9 cellular contexts compared by ENCODE assay signal in genomic region chr9:128829477-128830251, GRCh38. TPM values are rescaled to one million over a fixed set of nuclear protein-coding genes. Genes with fewer than 3 reads are reported as not detected.
DNase-seq lines count a peak whose midpoint lies in the region; ATAC-seq, FAIRE-seq and TF ChIP-seq lines count a peak whose summit lies in the region.
"Had no signal": no experiment of that assay in that cellular context is flagged by ENCODE, and none has a peak within 500 bp of the region (broad histone marks: within the 10 kb centered on the region; RNA-seq: fewer than 3 reads in every experiment).

A gene with protein sequence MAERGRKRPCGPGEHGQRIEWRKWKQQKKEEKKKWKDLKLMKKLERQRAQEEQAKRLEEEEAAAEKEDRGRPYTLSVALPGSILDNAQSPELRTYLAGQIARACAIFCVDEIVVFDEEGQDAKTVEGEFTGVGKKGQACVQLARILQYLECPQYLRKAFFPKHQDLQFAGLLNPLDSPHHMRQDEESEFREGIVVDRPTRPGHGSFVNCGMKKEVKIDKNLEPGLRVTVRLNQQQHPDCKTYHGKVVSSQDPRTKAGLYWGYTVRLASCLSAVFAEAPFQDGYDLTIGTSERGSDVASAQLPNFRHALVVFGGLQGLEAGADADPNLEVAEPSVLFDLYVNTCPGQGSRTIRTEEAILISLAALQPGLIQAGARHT (minus strand): TSS chr9:128829794. CDS start chr9:128829780, 14 bp downstream.

- FAIRE-seq in keratinocyte (lab: Jason Lieb, UNC) = no peak
- FAIRE-seq: TTC549 had no signal

- peak within 1 kb of the TSS; percentile 84 for H2AFZ ChIP-seq in keratinocyte (ENCODE audit: control insufficient read depth, low read length)

- peaks cover 6% of the 10 kb centered on the region for H3K4me1 ChIP-seq in keratinocyte (ENCODE audit: control insufficient read depth, extremely low read depth, insufficient read depth, low read length)

- H3K4me3 ChIP-seq in AG09309 (ENCODE audit: control insufficient read depth, low read depth, low read length) = peak within 1 kb of the TSS; percentile 80
- H3K4me3 ChIP-seq in keratinocyte (ENCODE audit: control insufficient read depth in 2 of 3, extremely low read depth in 1 of 3, insufficient read depth in 2 of 3, low read depth in 1 of 3, low read length in 3 of 3) = peak within 1 kb of the TSS; percentile 80 to 94 (median 84)

- peak; percentile 98 for ATAC-seq in GM19025 (IDR thresholded peaks at IDR 0.05; ENCODE audit: low read depth, unreplicated experiment)
- peak; percentile 96 for ATAC-seq in HG03342 (IDR thresholded peaks at IDR 0.05; ENCODE audit: unreplicated experiment)

- H3K79me2 ChIP-seq in keratinocyte (ENCODE audit: control insufficient read depth, insufficient read depth, low read length) = peaks cover 9% of the 10 kb centered on the region

- H3K4me2 ChIP-seq in keratinocyte (ENCODE audit: control insufficient read depth, extremely low read depth, insufficient read depth, low read depth, low read length) = peak within 1 kb of the TSS; percentile 98

- H3K9ac ChIP-seq in keratinocyte (ENCODE audit: control insufficient read depth, extremely low read depth, insufficient read depth, low read length) = peak within 1 kb of the TSS; percentile 87

- H4K20me1 ChIP-seq in keratinocyte (ENCODE audit: control insufficient read depth, extremely low read depth, insufficient read depth, low read length) = no peaks in the 10 kb centered on the region

- dilution Hi-C loops in keratinocyte (cut with MboI; ENCODE audit: extremely low pct_ligation_motif_present, low sequenced_read_pairs) = no loop called here

- peak within 1 kb of the TSS; percentile 57 for H3K27ac ChIP-seq in keratinocyte (ENCODE audit: control insufficient read depth, insufficient read depth, low read length)

- peaks cover 20 to 27% of the 10 kb centered on the region in 2 experiments for H3K36me3 ChIP-seq in keratinocyte (ENCODE audit: control insufficient read depth in 2 of 2, extremely low read depth in 1 of 2, insufficient read depth in 2 of 2, low read length in 2 of 2)

- no peaks in the 10 kb centered on the region for H3K9me3 ChIP-seq in keratinocyte (ENCODE audit: control insufficient read depth, low read depth, low read length)

- H3K9me1 ChIP-seq in keratinocyte (ENCODE audit: control insufficient read depth, extremely low read depth, insufficient read depth, low read length) = no peaks in the 10 kb centered on the region

- DNase-seq in AG09309 (ENCODE audit: low read depth) (peak; percentile 52), NCI-H446 (lab: John Stamatoyannopoulos, UW) (peak; percentile 74 to 89), cerebellar nuclear complex (lab: John Stamatoyannopoulos, UW) (peak; percentile 56 to 83), keratinocyte (ENCODE audit: low read depth, low spot score) (peak; percentile 76)
- peak; percentile 93 for DNase-seq in activated CD4-positive, CD25-positive, alpha-beta regulatory T cell treated with anti-CD3 and anti-CD28 coated beads, Interleukin-2, amount 50 U/mL, for 72 hours
- DNase-seq in stimulated activated CD4-positive, alpha-beta T cell treated with anti-CD3 and anti-CD28 coated beads, Interleukin-15, amount 100 ng/mL, for 1 hour (ENCODE audit: low read depth in 1 of 2, low spot score in 1 of 2) = peak; percentile 88 to 91

- no peaks in the 10 kb centered on the region for H3K27me3 ChIP-seq in keratinocyte (ENCODE audit: control insufficient read depth, extremely low read depth, insufficient read depth, low read length)

- TF ChIP-seq CTCF in AG09309 (IDR thresholded peaks at IDR 0.05; ENCODE audit: control insufficient read depth, insufficient read depth, low read depth, low read length, missing control alignments) (no peak), keratinocyte (optimal IDR thresholded peaks at IDR 0.05 in 1 of 3, IDR thresholded peaks at IDR 0.05 in 1 of 3, conservative IDR thresholded peaks at IDR 0.05 in 1 of 3; ENCODE audit: extremely low read depth in 1 of 3, insufficient read depth in 2 of 3, low read length in 3 of 3) (no peak)

RNA-seq across cellular contexts. Expression of the gene that starts here (rescaled TPM):
- polyA plus RNA-seq in keratinocyte = 22.0 to 27.5 TPM (median 26.5 TPM) in 3 replicates
- 10.8 TPM for polyA plus RNA-seq in keratinocyte (2011; ENCODE audit: low read depth)
- 16.2 and 27.5 TPM in 2 replicates for polyA plus RNA-seq in keratinocyte (2011; cell fraction: cytosol; rRNA removed)
- 35.5 and 46.1 TPM in 2 replicates for polyA plus RNA-seq in keratinocyte (2011; cell fraction: nucleus; rRNA removed)
- 27.1 and 27.3 TPM in 2 replicates for polyA plus RNA-seq in keratinocyte (2012; ENCODE audit: low replicate concordance)
- polyA minus RNA-seq in keratinocyte = 18.3 to 77.2 TPM (median 19.1 TPM) in 3 replicates
- 29.9 TPM for polyA minus RNA-seq in keratinocyte (2011; cell fraction: cytosol; rRNA and poly(A)+ RNA removed)
- polyA minus RNA-seq in keratinocyte (2011; cell fraction: nucleus; rRNA and poly(A)+ RNA removed) = 5.9 and 6.9 TPM in 2 replicates

Comparison
In these comparisons a context has a peak if more than half of its experiments do, and no peak if none do; other contexts are left out.
1. Peak in every context shown above with its lines: DNase-seq, ATAC-seq, H3K4me3 ChIP-seq and H3K27ac ChIP-seq.